ENCODE assay signal across 24 cellular contexts in genomic region chr3:117226932-117227331, GRCh38.
DNase-seq lines count a peak whose midpoint lies in the region; ATAC-seq and TF ChIP-seq lines count a peak whose summit lies in the region.
"Had no signal": no experiment of that assay in that cellular context is flagged by ENCODE, and none has a peak within 500 bp of the region (broad histone marks: within the 10 kb centered on the region; RNA-seq: fewer than 3 reads in every experiment).

No MANE protein-coding gene starts in this region.

- no peak for TF ChIP-seq POLR2A in prostate gland (IDR thresholded peaks at IDR 0.05)

- no peaks in the 10 kb centered on the region for H3K27me3 Mint-ChIP-seq in brain
- H3K27me3 Mint-ChIP-seq: CD4-positive, alpha-beta T cell; T-cell had no signal

- no peaks in the 10 kb centered on the region for H3K36me3 ChIP-seq in prostate gland
- H3K36me3 ChIP-seq in effector memory CD4-positive, alpha-beta T cell (ENCODE audit: control insufficient read depth, insufficient read depth, low read length) = no peaks in the 10 kb centered on the region
- H3K36me3 ChIP-seq: BLaER1 treated with 17β-estradiol and CSF1 and Interleukin-3, amounts not matched to agents 10 nM and 100 nM; MG63 had no signal

- peak overlapping the region in 3 of 5 experiments; percentile 5 to 86 (median 43) for H3K27ac Mint-ChIP-seq in brain
- H3K27ac Mint-ChIP-seq: CD4-positive, alpha-beta T cell; T-cell; T-helper 2 cell treated with Interferon-gamma antibody and Interleukin-4, amounts not matched to agents 5 μg/mL and 100 μg/mL, for 36 hours had no signal

- H3K4me3 ChIP-seq in GM12865 (ENCODE audit: low read depth, low read length) (no peak overlapping the region), prostate gland (no peak overlapping the region)
- H3K4me3 ChIP-seq in effector memory CD4-positive, alpha-beta T cell (ENCODE audit: insufficient read depth, low read depth, low read length, poor library complexity, severe bottlenecking) = no peak overlapping the region
- H3K4me3 ChIP-seq: A549; BLaER1 treated with 17β-estradiol and CSF1 and Interleukin-3, amounts not matched to agents 10 nM and 100 nM; MG63 had no signal

- peak overlapping the region in 1 of 5 experiments; percentile 2 for H3K4me3 Mint-ChIP-seq in brain
- H3K4me3 Mint-ChIP-seq: CD4-positive, alpha-beta T cell; T-cell; T-helper 2 cell treated with Interferon-gamma antibody and Interleukin-4, amounts not matched to agents 5 μg/mL and 100 μg/mL, for 36 hours had no signal

- intact Hi-C loops in prostate gland (cut with DNase I) = no loop called here

- no peaks in the 10 kb centered on the region for H3K9me3 Mint-ChIP-seq in brain
- H3K9me3 Mint-ChIP-seq: T-helper 2 cell treated with Interferon-gamma antibody and Interleukin-4, amounts not matched to agents 5 μg/mL and 100 μg/mL, for 36 hours had no signal

- no peaks in the 10 kb centered on the region for H3K27me3 ChIP-seq in prostate gland (replicated peaks; ENCODE audit: insufficient read depth)
- H3K27me3 ChIP-seq in effector memory CD4-positive, alpha-beta T cell (replicated peaks; ENCODE audit: control insufficient read depth, insufficient read depth, low read length, poor library complexity, severe bottlenecking) = no peaks in the 10 kb centered on the region
- H3K27me3 ChIP-seq: BLaER1 treated with 17β-estradiol and CSF1 and Interleukin-3, amounts not matched to agents 10 nM and 100 nM; MG63 had no signal

- peaks cover 24% of the 10 kb centered on the region for H3K4me1 Mint-ChIP-seq in brain
- H3K4me1 Mint-ChIP-seq: T-cell had no signal

- 54% methylated on average over 2 of the region's 2 CpGs for WGBS in prostate gland

- H3K9me3 ChIP-seq in prostate gland = no peaks in the 10 kb centered on the region
- no peaks in the 10 kb centered on the region for H3K9me3 ChIP-seq in effector memory CD4-positive, alpha-beta T cell (ENCODE audit: control insufficient read depth, low read length)
- H3K9me3 ChIP-seq: A549; BLaER1 treated with 17β-estradiol and CSF1 and Interleukin-3, amounts not matched to agents 10 nM and 100 nM; MG63 had no signal

- DNase-seq in GM12865 (ENCODE audit: low read depth) (peak; percentile 8), prostate gland (ENCODE audit: low spot score) (no peak)
- DNase-seq in effector memory CD4-positive, alpha-beta T cell = no peak
- DNase-seq: AML-193; CD4-positive, alpha-beta T cell; COR-L47; IMR-90; KG1; MG63; NCI-H1105 treated with DMSO at 0.1 percent for 48 hours; NCI-H2029; NCI-H2227 treated with DMSO at 0.1 percent for 48 hours; NCI-H526 treated with DMSO at 0.1 percent for 48 hours; SHP77; T-cell had no signal

- peak; percentile 43 for ATAC-seq in GM18868 (IDR thresholded peaks at IDR 0.05; ENCODE audit: unreplicated experiment)
- peak; percentile 62 for ATAC-seq in HG03159 (IDR thresholded peaks at IDR 0.05; ENCODE audit: unreplicated experiment)
- ATAC-seq in HG03469 (IDR thresholded peaks at IDR 0.05; ENCODE audit: unreplicated experiment) = no peak
- ATAC-seq: A549, Panc1, T-cell had no signal

- TF ChIP-seq CTCF in GM12865 (IDR thresholded peaks at IDR 0.05; ENCODE audit: insufficient read depth, low read depth, low read length, missing control alignments) (no peak), brain (conservative IDR thresholded peaks at IDR 0.05) (no peak), prostate gland (IDR thresholded peaks at IDR 0.05) (no peak)

- no peaks in the 10 kb centered on the region for H3K36me3 Mint-ChIP-seq in brain
- H3K36me3 Mint-ChIP-seq: T-cell had no signal

- H3K27ac ChIP-seq in prostate gland = no peak overlapping the region
- no peak overlapping the region for H3K27ac ChIP-seq in effector memory CD4-positive, alpha-beta T cell (ENCODE audit: insufficient read depth, low read length, poor library complexity, severe bottlenecking)
- H3K27ac ChIP-seq: A549; BLaER1 treated with 17β-estradiol and CSF1 and Interleukin-3, amounts not matched to agents 10 nM and 100 nM; RWPE1 had no signal

- no peaks in the 10 kb centered on the region for H3K4me1 ChIP-seq in prostate gland (replicated peaks)
- H3K4me1 ChIP-seq in effector memory CD4-positive, alpha-beta T cell (ENCODE audit: control insufficient read depth, insufficient read depth, low read length, poor library complexity, severe bottlenecking) = no peaks in the 10 kb centered on the region
- H3K4me1 ChIP-seq: A549; BLaER1 treated with 17β-estradiol and CSF1 and Interleukin-3, amounts not matched to agents 10 nM and 100 nM had no signal
